Comparison of ENCODE assay signal across 13 cellular contexts in genomic region chr10:44911081-44911540, GRCh38. TPM values are rescaled to one million over a fixed set of nuclear protein-coding genes. Genes with fewer than 3 reads are reported as not detected.
DNase-seq lines count a peak whose midpoint lies in the region; ATAC-seq and TF ChIP-seq lines count a peak whose summit lies in the region.
"Had no signal": no experiment of that assay in that cellular context is flagged by ENCODE, and none has a peak within 500 bp of the region (broad histone marks: within the 10 kb centered on the region; RNA-seq: fewer than 3 reads in every experiment).

Gene TMEM72, plus strand, starts transcription at chr10:44911337. Its CDS starts 176 bp downstream, at chr10:44911513.

- H3K36me3 ChIP-seq in H7 (replicated peaks; ENCODE audit: control insufficient read depth, insufficient read depth, low read length) (no peaks in the 10 kb centered on the region), Peyer's patch (no peaks in the 10 kb centered on the region), hepatocyte (replicated peaks; ENCODE audit: insufficient read depth, low read depth) (no peaks in the 10 kb centered on the region)

- peak within 1 kb of the TSS; percentile 11 for H3K4me2 ChIP-seq in hepatocyte

- no peaks in the 10 kb centered on the region for H3K9me2 ChIP-seq in hepatocyte (replicated peaks; ENCODE audit: insufficient read depth)

- H4K20me1 ChIP-seq in hepatocyte (ENCODE audit: insufficient read depth, poor library complexity, severe bottlenecking) = no peaks in the 10 kb centered on the region

- TF ChIP-seq POLR2A in Peyer's patch (IDR thresholded peaks at IDR 0.05) = no peak

- peaks cover 0 to 14% (median 1%) of the 10 kb centered on the region in 4 donors for H3K4me1 ChIP-seq in Peyer's patch
- H3K4me1 ChIP-seq in hepatocyte (ENCODE audit: insufficient read depth) = peaks cover 32% of the 10 kb centered on the region

- H3K4me3 ChIP-seq in H7 (ENCODE audit: insufficient read depth, low read depth, low read length) (no peak within 1 kb of the TSS), Peyer's patch (no peak within 1 kb of the TSS), hepatocyte (no peak within 1 kb of the TSS), foreskin fibroblast (ENCODE audit: low read depth in 1 of 2, low read length in 2 of 2) (no peak within 1 kb of the TSS)
- H3K4me3 ChIP-seq: SK-N-MC had no signal

- H3K79me2 ChIP-seq in hepatocyte = no peaks in the 10 kb centered on the region

- peak within 1 kb of the TSS in 1 of 4 donors; percentile 50 for H3K27ac ChIP-seq in Peyer's patch
- H3K27ac ChIP-seq in hepatocyte = peak within 1 kb of the TSS; percentile 48
- H3K27ac ChIP-seq: SK-N-MC had no signal

- 28% methylated on average over 12 of the region's 12 CpGs for WGBS in hepatocyte (ENCODE audit: low lambda C conversion rate, missing lambda C conversion rate)

- intact Hi-C loops in posterior vena cava (cut with DNase I) = no loop called here

- DNase-seq in H7 (peak; percentile 88), Peyer's patch (peak in 2 of 3 donors; percentile 53 to 66), hepatocyte (ENCODE audit: low spot score) (peak; percentile 79), posterior vena cava (ENCODE audit: low spot score) (peak; percentile 50), Ammon's horn (ENCODE audit: low spot score) (no peak), NCI-H128 (lab: John Stamatoyannopoulos, UW; ENCODE audit: unreplicated experiment) (no peak), foreskin fibroblast (no peak)
- DNase-seq: activated CD8-positive, alpha-beta memory T cell treated with anti-CD3 and anti-CD28 coated beads, Interleukin-2, amount 10 ng/mL, durations not matched to agents 7 days and 5 days; HFFc6; NCI-H187 treated with DMSO at 0.1 percent for 48 hours had no signal

- ATAC-seq in HG03469 (IDR thresholded peaks at IDR 0.05; ENCODE audit: unreplicated experiment) = no peak
- ATAC-seq: activated CD8-positive, alpha-beta memory T cell treated with anti-CD3 and anti-CD28 coated beads, Interleukin-2, amount 10 ng/mL, durations not matched to agents 7 days and 5 days had no signal

- TF ChIP-seq CTCF in Peyer's patch (IDR thresholded peaks at IDR 0.05) (no peak), hepatocyte (IDR thresholded peaks at IDR 0.05; ENCODE audit: poor library complexity) (no peak), foreskin fibroblast (IDR thresholded peaks at IDR 0.05; ENCODE audit: low read depth, low read length) (no peak)

- no peak within 1 kb of the TSS for H2AFZ ChIP-seq in hepatocyte

- H3K27me3 ChIP-seq in H7 (ENCODE audit: control insufficient read depth, insufficient read depth, low read length) (no peaks in the 10 kb centered on the region; the same call in 1 of the 2 replicates), Peyer's patch (no peaks in the 10 kb centered on the region), hepatocyte (no peaks in the 10 kb centered on the region)

- H3K9me3 ChIP-seq in Peyer's patch (no peaks in the 10 kb centered on the region), hepatocyte (ENCODE audit: low read depth) (no peaks in the 10 kb centered on the region)

RNA-seq across cellular contexts. Expression of gene TMEM72, which starts in this region (rescaled TPM):
- not detected in 2 replicates for total RNA-seq in H7 (2014; rRNA removed; shearing (Covaris generic))
- total RNA-seq in Peyer's patch (under 1 TPM in 1 of 4 donors, not detected in 3; 0.53 TPM), hepatocyte (0.13 TPM in 1 of 2 replicates, not detected in the other), posterior vena cava (not detected)
- polyA plus RNA-seq in hepatocyte = 0.69 TPM in 1 of 2 replicates, not detected in the other
- total RNA-seq: activated CD8-positive, alpha-beta memory T cell treated with anti-CD3 and anti-CD28 coated beads, Interleukin-2, amount 10 ng/mL, durations not matched to agents 7 days and 5 days; astrocyte; HFFc6 had no signal

Comparison
In these comparisons a context has a peak if more than half of its experiments do, and no peak if none do; other contexts are left out.
1. Peak in DNase-seq in H7; RNA of the gene not detected or under 1 TPM.
2. Peak in DNase-seq in Peyer's patch; RNA of the gene not detected or under 1 TPM.
3. Peak in DNase-seq, H3K27ac ChIP-seq and H3K4me2 ChIP-seq in hepatocyte; RNA of the gene not detected or under 1 TPM.
4. Peak in DNase-seq in posterior vena cava; RNA of the gene not detected or under 1 TPM.